In genomic region chr6:501891-502601, GRCh38 we compare ENCODE assay signal across 8 cellular contexts.
A peak's percentile ranks its signal among the peaks of the same experiment; 100 is the strongest.
DNase-seq lines count a peak whose midpoint lies in the region; ATAC-seq and TF ChIP-seq lines count a peak whose summit lies in the region.

No MANE protein-coding gene starts in this region.

- intact Hi-C loops in activated CD8-positive, alpha-beta T cell treated with anti-CD3 and anti-CD28 coated beads for 36 hours (cut with micrococcal nuclease) = no loop called here
- intact Hi-C loops in naive thymus-derived CD4-positive, alpha-beta T cell (cut with micrococcal nuclease) = loop anchor here (1.0 kb wide), 1 partner anchor 8 kb away; no protein-coding TSS in a partner anchor

- no peak for TF ChIP-seq CTCF in AG09309 (IDR thresholded peaks at IDR 0.05; ENCODE audit: control insufficient read depth, insufficient read depth, low read depth, low read length, missing control alignments)
- TF ChIP-seq CTCF in activated CD8-positive, alpha-beta T cell treated with anti-CD3 and anti-CD28 coated beads for 36 hours (IDR thresholded peaks at IDR 0.05) = no peak

- H3K27me3 ChIP-seq in naive thymus-derived CD4-positive, alpha-beta T cell (ENCODE audit: control insufficient read depth in 2 of 2, insufficient read depth in 2 of 2, low read length in 2 of 2) = no peaks in the 10 kb centered on the region

- peaks cover 3% of the 10 kb centered on the region for H3K36me3 Mint-ChIP-seq in IgD-negative memory B cell
- peaks cover 39% of the 10 kb centered on the region for H3K36me3 Mint-ChIP-seq in activated CD8-positive, alpha-beta T cell treated with anti-CD3 and anti-CD28 coated beads for 36 hours (ENCODE audit: low read depth)
- peaks cover 0 to 31% (median 27%) of the 10 kb centered on the region in 5 donors for H3K36me3 Mint-ChIP-seq in naive thymus-derived CD4-positive, alpha-beta T cell

- H3K27ac Mint-ChIP-seq in IgD-negative memory B cell = peak overlapping the region; percentile 7 to 73 (median 63)
- H3K27ac Mint-ChIP-seq in activated CD8-positive, alpha-beta T cell treated with anti-CD3 and anti-CD28 coated beads for 36 hours = peak overlapping the region; percentile 99
- H3K27ac Mint-ChIP-seq in naive thymus-derived CD4-positive, alpha-beta T cell = peak overlapping the region; percentile 86 to 95 (median 90)

- H3K9me3 ChIP-seq in naive thymus-derived CD4-positive, alpha-beta T cell (ENCODE audit: control insufficient read depth in 2 of 3, low read length in 3 of 3) = no peaks in the 10 kb centered on the region

- H3K4me1 ChIP-seq in naive thymus-derived CD4-positive, alpha-beta T cell (ENCODE audit: control insufficient read depth in 2 of 2, insufficient read depth in 2 of 2, low read length in 2 of 2) = peaks cover 25 to 41% of the 10 kb centered on the region in 2 donors

- H3K4me3 ChIP-seq in AG09309 (ENCODE audit: control insufficient read depth, low read depth, low read length) = peak overlapping the region; percentile 32
- peak overlapping the region; percentile 59 for H3K4me3 ChIP-seq in naive thymus-derived CD4-positive, alpha-beta T cell (ENCODE audit: low read length)

- POLR2A ChIA-PET in activated CD8-positive, alpha-beta T cell treated with anti-CD3 and anti-CD28 coated beads for 36 hours (lab: Charles Lee) = interaction anchor here (0.8 to 4.3 kb wide), 22 partner anchors 9 to 310 kb away, joined by 3 to 51 read pairs (median 6); partner anchors contain the start of gene IRF4
- POLR2A ChIA-PET in naive thymus-derived CD4-positive, alpha-beta T cell (lab: Charles Lee) = interaction anchor here (0.9 to 1.7 kb wide), 4 partner anchors 11 to 97 kb away, joined by 3 to 7 read pairs (median 3); no protein-coding TSS in a partner anchor

- no peaks in the 10 kb centered on the region for H3K9me3 Mint-ChIP-seq in IgD-negative memory B cell
- H3K9me3 Mint-ChIP-seq in activated CD8-positive, alpha-beta T cell treated with anti-CD3 and anti-CD28 coated beads for 36 hours = no peaks in the 10 kb centered on the region
- peaks cover 0 to 2% (median 0%) of the 10 kb centered on the region in 11 donors for H3K9me3 Mint-ChIP-seq in naive thymus-derived CD4-positive, alpha-beta T cell

- H3K4me1 Mint-ChIP-seq in IgD-negative memory B cell = peaks cover 46 to 57% (median 46%) of the 10 kb centered on the region in 3 donors
- H3K4me1 Mint-ChIP-seq in activated CD8-positive, alpha-beta T cell treated with anti-CD3 and anti-CD28 coated beads for 36 hours (ENCODE audit: low read depth) = peaks cover 88% of the 10 kb centered on the region
- peaks cover 36 to 89% (median 75%) of the 10 kb centered on the region in 7 donors for H3K4me1 Mint-ChIP-seq in naive thymus-derived CD4-positive, alpha-beta T cell

- CTCF ChIA-PET in activated CD8-positive, alpha-beta T cell treated with anti-CD3 and anti-CD28 coated beads for 36 hours (lab: Charles Lee) = interaction anchor here (0.7 to 1.6 kb wide), 4 partner anchors 9 to 95 kb away, joined by 3 to 8 read pairs (median 3); no protein-coding TSS in a partner anchor
- CTCF ChIA-PET in naive thymus-derived CD4-positive, alpha-beta T cell (lab: Charles Lee) = no interaction called here

- peaks cover 0 to 5% (median 0%) of the 10 kb centered on the region in 3 experiments for H3K36me3 ChIP-seq in naive thymus-derived CD4-positive, alpha-beta T cell (ENCODE audit: control insufficient read depth in 2 of 3, insufficient read depth in 3 of 3, low read length in 3 of 3)

- peak overlapping the region; percentile 60 for H3K27ac ChIP-seq in naive thymus-derived CD4-positive, alpha-beta T cell (ENCODE audit: low read depth, low read length)

- H3K27me3 Mint-ChIP-seq in IgD-negative memory B cell = peaks cover 1% of the 10 kb centered on the region
- H3K27me3 Mint-ChIP-seq in activated CD8-positive, alpha-beta T cell treated with anti-CD3 and anti-CD28 coated beads for 36 hours = no peaks in the 10 kb centered on the region
- no peaks in the 10 kb centered on the region for H3K27me3 Mint-ChIP-seq in naive thymus-derived CD4-positive, alpha-beta T cell

- peak; percentile 52 for ATAC-seq in activated CD8-positive, alpha-beta T cell treated with anti-CD3 and anti-CD28 coated beads for 36 hours
- ATAC-seq in naive thymus-derived CD4-positive, alpha-beta T cell = peak; percentile 57
- ATAC-seq in HG02610 (IDR thresholded peaks at IDR 0.05; ENCODE audit: unreplicated experiment) = no peak

- H3K4me3 Mint-ChIP-seq in IgD-negative memory B cell = peak overlapping the region; percentile 90 to 99 (median 98)
- peak overlapping the region; percentile 80 for H3K4me3 Mint-ChIP-seq in activated CD8-positive, alpha-beta T cell treated with anti-CD3 and anti-CD28 coated beads for 36 hours
- H3K4me3 Mint-ChIP-seq in naive thymus-derived CD4-positive, alpha-beta T cell = peak overlapping the region; percentile 76 to 96 (median 92)

- DNase-seq in AG09309 (ENCODE audit: low read depth) (no peak), NCI-H82 (lab: John Stamatoyannopoulos, UW) (no peak), DMS114 treated with DMSO at 0.1 percent for 48 hours (lab: John Stamatoyannopoulos, UW; ENCODE audit: unreplicated experiment) (no peak), cerebellum (ENCODE audit: low spot score) (no peak)
- peak; percentile 89 for DNase-seq in activated CD8-positive, alpha-beta T cell treated with anti-CD3 and anti-CD28 coated beads for 36 hours
- peak in 3 of 9 donors; percentile 26 to 71 (median 43) for DNase-seq in naive thymus-derived CD4-positive, alpha-beta T cell
